28 cellular contexts compared by ENCODE assay signal in the genomic region with DNA sequence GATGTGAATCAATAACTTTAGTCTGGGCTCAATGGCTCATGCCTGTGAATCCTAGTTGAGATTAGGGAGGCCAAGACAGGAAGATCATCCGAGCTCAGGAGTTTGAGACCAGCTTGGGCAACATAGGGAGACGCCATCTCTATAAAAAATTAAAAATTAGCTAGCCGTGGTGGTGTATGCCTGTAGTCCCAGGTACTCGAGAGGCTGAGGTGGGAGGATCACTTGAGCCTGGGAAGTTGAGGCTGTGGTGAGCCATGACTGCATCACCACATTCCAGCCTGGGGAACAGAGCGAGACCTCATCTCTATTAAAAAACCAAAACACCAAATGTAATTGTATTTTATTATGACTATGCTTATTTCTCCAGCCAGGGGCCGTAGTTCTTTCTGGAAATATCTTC.
"Had no signal": no experiment of that assay in that cellular context is flagged by ENCODE, and none has a peak within 500 bp of the region (broad histone marks: within the 10 kb centered on the region; RNA-seq: fewer than 3 reads in every experiment).

No MANE protein-coding gene starts in this region.

- H3K27me3 Mint-ChIP-seq: stimulated activated memory B cell treated with anti-CD40 and anti-IgM and Interleukin-4, amounts not matched to agents 10 μg/mL and 1 μg/mL and 100 μg/mL, for 72 hours had no signal

- H3K36me3 ChIP-seq: esophagus squamous epithelium, left lung, ovary, spleen, tibial artery, upper lobe of left lung had no signal

- H3K4me3 ChIP-seq: esophagus squamous epithelium, left lung, mucosa of descending colon, ovary, psoas muscle, skin epidermis, spleen, testis, tibial artery, upper lobe of left lung had no signal

- H3K9me3 Mint-ChIP-seq: effector memory CD8-positive, alpha-beta T cell; nephron; stimulated activated memory B cell treated with anti-CD40 and anti-IgM and Interleukin-4, amounts not matched to agents 10 μg/mL and 1 μg/mL and 100 μg/mL, for 72 hours had no signal

- H3K27ac ChIP-seq: esophagus squamous epithelium, left lung, ovary, psoas muscle, skin epidermis, spleen, testis, tibial artery, upper lobe of left lung had no signal

- H3K36me3 Mint-ChIP-seq: naive thymus-derived CD4-positive, alpha-beta T cell; stimulated activated memory B cell treated with anti-CD40 and anti-IgM and Interleukin-4, amounts not matched to agents 10 μg/mL and 1 μg/mL and 100 μg/mL, for 72 hours had no signal

- DNase-seq: cortex of kidney; effector memory CD8-positive, alpha-beta T cell; erythroblast; esophagus squamous epithelium; foreskin melanocyte; left lung; mesenchymal stem cell; mucosa of descending colon; naive thymus-derived CD4-positive, alpha-beta T cell; nucleus accumbens; ovary; posterior cingulate gyrus; psoas muscle; right cardiac atrium; spleen; stimulated activated CD4-positive, alpha-beta T cell treated with anti-CD3 and anti-CD28 coated beads, Interleukin-4, amount 100 ng/mL, for 4 hours; stimulated activated naive CD8-positive, alpha-beta T cell treated with anti-CD3 and anti-CD28 coated beads, Interleukin-15, Interleukin-2, amounts not matched to agents 100 U/mL and 50 U/mL, for 24 hours; substantia nigra; testis; tibial artery; upper lobe of left lung had no signal

- FAIRE-seq: endometrium, keratinocyte, urothelium cell line had no signal

- ATAC-seq: effector memory CD8-positive, alpha-beta T cell; left lung; mucosa of descending colon; naive thymus-derived CD4-positive, alpha-beta T cell; psoas muscle; right cardiac atrium; stimulated activated memory B cell treated with anti-CD40 and anti-IgM and Interleukin-4, amounts not matched to agents 10 μg/mL and 1 μg/mL and 100 μg/mL, for 72 hours; stimulated activated naive CD8-positive, alpha-beta T cell treated with anti-CD3 and anti-CD28 coated beads, Interleukin-15, Interleukin-2, amounts not matched to agents 100 U/mL and 50 U/mL, for 24 hours had no signal

- H3K4me1 ChIP-seq: esophagus squamous epithelium, left lung, psoas muscle, spleen, testis, tibial artery, upper lobe of left lung had no signal

- H3K27ac Mint-ChIP-seq: effector memory CD8-positive, alpha-beta T cell; mesothelial cell of epicardium; naive thymus-derived CD4-positive, alpha-beta T cell; nephron; stimulated activated memory B cell treated with anti-CD40 and anti-IgM and Interleukin-4, amounts not matched to agents 10 μg/mL and 1 μg/mL and 100 μg/mL, for 72 hours had no signal

- H3K4me3 Mint-ChIP-seq: effector memory CD8-positive, alpha-beta T cell; mesothelial cell of epicardium; naive thymus-derived CD4-positive, alpha-beta T cell; nephron; stimulated activated memory B cell treated with anti-CD40 and anti-IgM and Interleukin-4, amounts not matched to agents 10 μg/mL and 1 μg/mL and 100 μg/mL, for 72 hours had no signal

- H3K4me1 Mint-ChIP-seq: stimulated activated memory B cell treated with anti-CD40 and anti-IgM and Interleukin-4, amounts not matched to agents 10 μg/mL and 1 μg/mL and 100 μg/mL, for 72 hours had no signal

- H3K27me3 ChIP-seq: esophagus squamous epithelium, left lung, ovary, spleen, testis, tibial artery, upper lobe of left lung had no signal

- H3K9me3 ChIP-seq: esophagus squamous epithelium, left lung, mucosa of descending colon, ovary, psoas muscle, spleen, testis, tibial artery, upper lobe of left lung had no signal
